Comparison of ENCODE assay signal across 13 cellular contexts in the genomic region with DNA sequence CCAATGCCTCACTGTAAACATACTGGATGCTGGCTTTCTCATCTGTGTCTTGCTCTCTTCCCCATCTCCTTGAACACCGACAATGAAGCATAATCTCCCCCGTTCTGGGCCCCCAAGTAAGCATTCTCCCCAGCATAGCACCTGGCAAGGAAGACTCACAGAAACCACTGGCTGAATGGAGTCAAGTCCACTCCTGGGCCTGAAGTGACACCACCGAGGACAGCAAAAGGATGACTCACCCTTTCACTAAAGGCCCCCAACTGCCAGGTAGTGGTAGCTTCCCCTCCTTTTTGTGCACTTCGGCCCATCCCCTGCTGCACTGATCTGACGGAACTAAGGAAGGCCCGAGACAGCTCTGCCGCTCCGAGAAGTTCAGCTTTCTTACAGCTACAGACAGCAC. TPM values are rescaled to one million over a fixed set of nuclear protein-coding genes. Genes with fewer than 3 reads are reported as not detected.
DNase-seq lines count a peak whose midpoint lies in the region; ATAC-seq and TF ChIP-seq lines count a peak whose summit lies in the region.
"Had no signal": no experiment of that assay in that cellular context is flagged by ENCODE, and none has a peak within 500 bp of the region (broad histone marks: within the 10 kb centered on the region; RNA-seq: fewer than 3 reads in every experiment).

No MANE protein-coding gene starts in this region.

- H3K27me3 ChIP-seq in right cardiac atrium (ENCODE audit: control insufficient read depth, insufficient read depth), result no peaks in the 10 kb centered on the region

- H3K27ac Mint-ChIP-seq in activated naive CD4-positive, alpha-beta T cell treated with anti-CD3 and anti-CD28 coated beads, Interleukin-2, amount 10 ng/mL, durations not matched to agents 7 days and 5 days, result peak overlapping the region; percentile 28
- H3K27ac Mint-ChIP-seq in activated B cell treated with CpG ODN at 0.5 μM for 24 hours, result peak overlapping the region; percentile 38
- H3K27ac Mint-ChIP-seq in stimulated activated memory B cell treated with anti-CD40 and anti-IgM and Interleukin-4, amounts not matched to agents 10 μg/mL and 1 μg/mL and 100 μg/mL, for 72 hours, result peak overlapping the region; percentile 1
- H3K27ac Mint-ChIP-seq: activated CD4-positive, alpha-beta memory T cell treated with anti-CD3 and anti-CD28 coated beads for 36 hours had no signal

- H3K9me3 Mint-ChIP-seq in activated naive CD4-positive, alpha-beta T cell treated with anti-CD3 and anti-CD28 coated beads, Interleukin-2, amount 10 ng/mL, durations not matched to agents 7 days and 5 days, result no peaks in the 10 kb centered on the region
- H3K9me3 Mint-ChIP-seq in activated B cell treated with CpG ODN at 0.5 μM for 24 hours, result no peaks in the 10 kb centered on the region
- no peaks in the 10 kb centered on the region for H3K9me3 Mint-ChIP-seq in stimulated activated memory B cell treated with anti-CD40 and anti-IgM and Interleukin-4, amounts not matched to agents 10 μg/mL and 1 μg/mL and 100 μg/mL, for 72 hours
- H3K9me3 Mint-ChIP-seq: activated CD4-positive, alpha-beta memory T cell treated with anti-CD3 and anti-CD28 coated beads for 36 hours; naive thymus-derived CD8-positive, alpha-beta T cell had no signal

- WGBS in right cardiac atrium, result 56% methylated on average over 8 of the region's 8 CpGs

- no peak for ATAC-seq in activated B cell treated with CpG ODN at 0.5 μM for 24 hours (ENCODE audit: low read depth)
- no peak for ATAC-seq in right cardiac atrium
- ATAC-seq in stimulated activated memory B cell treated with anti-CD40 and anti-IgM and Interleukin-4, amounts not matched to agents 10 μg/mL and 1 μg/mL and 100 μg/mL, for 72 hours, result no peak
- ATAC-seq: naive thymus-derived CD8-positive, alpha-beta T cell had no signal

- DNase-seq in activated naive CD4-positive, alpha-beta T cell treated with anti-CD3 and anti-CD28 coated beads, Interleukin-2, amount 10 ng/mL, durations not matched to agents 7 days and 5 days, result no peak
- no peak for DNase-seq in activated naive CD4-positive, alpha-beta T cell treated with Interleukin-2 at 50 U/mL for 16 hours
- DNase-seq in activated B cell treated with CpG ODN at 0.5 μM for 24 hours, result no peak
- DNase-seq in right cardiac atrium, result no peak
- no peak for DNase-seq in NCI-H1092 treated with DMSO at 0.1 percent for 48 hours (lab: John Stamatoyannopoulos, UW)
- DNase-seq in DMS 273 (lab: John Stamatoyannopoulos, UW; ENCODE audit: unreplicated experiment), result no peak
- DNase-seq in globus pallidus (ENCODE audit: low spot score), result no peak
- DNase-seq: activated CD4-positive, alpha-beta memory T cell treated with anti-CD3 and anti-CD28 coated beads for 36 hours; HCEC 1CT; naive thymus-derived CD8-positive, alpha-beta T cell; NCI-H748 treated with DMSO at 0.1 percent for 48 hours; stimulated activated CD4-positive, alpha-beta T cell treated with anti-CD3 and anti-CD28 coated beads, Interleukin-15, amount 100 ng/mL, for 24 hours had no signal

- peaks cover 46% of the 10 kb centered on the region for H3K4me1 Mint-ChIP-seq in activated naive CD4-positive, alpha-beta T cell treated with anti-CD3 and anti-CD28 coated beads, Interleukin-2, amount 10 ng/mL, durations not matched to agents 7 days and 5 days
- H3K4me1 Mint-ChIP-seq in activated B cell treated with CpG ODN at 0.5 μM for 24 hours, result peaks cover 62% of the 10 kb centered on the region
- H3K4me1 Mint-ChIP-seq in stimulated activated memory B cell treated with anti-CD40 and anti-IgM and Interleukin-4, amounts not matched to agents 10 μg/mL and 1 μg/mL and 100 μg/mL, for 72 hours, result peaks cover 67% of the 10 kb centered on the region

- no peak for TF ChIP-seq CTCF in activated B cell treated with CpG ODN at 0.5 μM for 24 hours (IDR thresholded peaks at IDR 0.05)

- peaks cover 44% of the 10 kb centered on the region for H3K4me1 ChIP-seq in right cardiac atrium (ENCODE audit: control insufficient read depth, insufficient read depth, low read length)

- no peak overlapping the region for H3K4me3 ChIP-seq in right cardiac atrium (ENCODE audit: low read length)

- H3K27ac ChIP-seq in right cardiac atrium (ENCODE audit: low read length), result peak overlapping the region; percentile 91

- intact Hi-C loops in activated B cell treated with CpG ODN at 0.5 μM for 24 hours (cut with micrococcal nuclease), result no loop called here
- intact Hi-C loops in right cardiac atrium (cut with DNase I), result no loop called here

- no peaks in the 10 kb centered on the region for H3K27me3 Mint-ChIP-seq in activated naive CD4-positive, alpha-beta T cell treated with anti-CD3 and anti-CD28 coated beads, Interleukin-2, amount 10 ng/mL, durations not matched to agents 7 days and 5 days
- H3K27me3 Mint-ChIP-seq in activated B cell treated with CpG ODN at 0.5 μM for 24 hours, result no peaks in the 10 kb centered on the region
- H3K27me3 Mint-ChIP-seq in stimulated activated memory B cell treated with anti-CD40 and anti-IgM and Interleukin-4, amounts not matched to agents 10 μg/mL and 1 μg/mL and 100 μg/mL, for 72 hours, result no peaks in the 10 kb centered on the region
- H3K27me3 Mint-ChIP-seq: activated CD4-positive, alpha-beta memory T cell treated with anti-CD3 and anti-CD28 coated beads for 36 hours; naive thymus-derived CD8-positive, alpha-beta T cell had no signal

- H3K9me3 ChIP-seq in right cardiac atrium (ENCODE audit: control insufficient read depth, low read length), result no peaks in the 10 kb centered on the region

- peaks cover 13% of the 10 kb centered on the region for H3K36me3 Mint-ChIP-seq in activated naive CD4-positive, alpha-beta T cell treated with anti-CD3 and anti-CD28 coated beads, Interleukin-2, amount 10 ng/mL, durations not matched to agents 7 days and 5 days
- H3K36me3 Mint-ChIP-seq in activated B cell treated with CpG ODN at 0.5 μM for 24 hours (ENCODE audit: low read depth), result peaks cover 21% of the 10 kb centered on the region
- peaks cover 22% of the 10 kb centered on the region for H3K36me3 Mint-ChIP-seq in stimulated activated memory B cell treated with anti-CD40 and anti-IgM and Interleukin-4, amounts not matched to agents 10 μg/mL and 1 μg/mL and 100 μg/mL, for 72 hours

- POLR2A ChIA-PET in activated B cell treated with CpG ODN at 0.5 μM for 24 hours (lab: Charles Lee), result no interaction called here

- CTCF ChIA-PET in activated naive CD4-positive, alpha-beta T cell treated with anti-CD3 and anti-CD28 coated beads, Interleukin-2, amount 10 ng/mL, durations not matched to agents 7 days and 5 days (lab: Charles Lee), result interaction anchor here (1.4 to 9.4 kb wide), 4 partner anchors 8 to 31 kb away, joined by 3 to 107 read pairs (median 5); no protein-coding TSS in a partner anchor
- CTCF ChIA-PET in activated B cell treated with CpG ODN at 0.5 μM for 24 hours (lab: Charles Lee), result interaction anchor here (0.7 kb wide), 1 partner anchor 16 kb away, joined by 4 read pairs; no protein-coding TSS in a partner anchor

- no peak overlapping the region for H3K4me3 Mint-ChIP-seq in activated naive CD4-positive, alpha-beta T cell treated with anti-CD3 and anti-CD28 coated beads, Interleukin-2, amount 10 ng/mL, durations not matched to agents 7 days and 5 days
- no peak overlapping the region for H3K4me3 Mint-ChIP-seq in activated B cell treated with CpG ODN at 0.5 μM for 24 hours
- H3K4me3 Mint-ChIP-seq in stimulated activated memory B cell treated with anti-CD40 and anti-IgM and Interleukin-4, amounts not matched to agents 10 μg/mL and 1 μg/mL and 100 μg/mL, for 72 hours, result no peak overlapping the region
- H3K4me3 Mint-ChIP-seq: activated CD4-positive, alpha-beta memory T cell treated with anti-CD3 and anti-CD28 coated beads for 36 hours had no signal

RNA-seq across cellular contexts. Expression of gene VDAC1, which starts 9.4 kb away (rescaled TPM):
- total RNA-seq in activated B cell treated with CpG ODN at 0.5 μM for 24 hours (158 and 164 TPM in 2 replicates), right cardiac atrium (100 to 1,000 TPM; 325 to 357 (median 335) TPM)
- 393 TPM for polyA plus RNA-seq in right cardiac atrium

RNA-seq across cellular contexts. Expression of gene C5orf15, which starts 26.9 kb away (rescaled TPM):
- total RNA-seq in activated B cell treated with CpG ODN at 0.5 μM for 24 hours (25.5 and 25.7 TPM in 2 replicates), right cardiac atrium (10 to 100 TPM; 25.8 to 32.0 (median 28.7) TPM)
- 29.6 TPM for polyA plus RNA-seq in right cardiac atrium
